26 cellular contexts compared by ENCODE assay signal in genomic region chr10:42929993-42930392, GRCh38.
DNase-seq lines count a peak whose midpoint lies in the region; ATAC-seq and TF ChIP-seq lines count a peak whose summit lies in the region.
"Had no signal": no experiment of that assay in that cellular context is flagged by ENCODE, and none has a peak within 500 bp of the region (broad histone marks: within the 10 kb centered on the region; RNA-seq: fewer than 3 reads in every experiment).

No MANE protein-coding gene starts in this region.

- intact Hi-C loops in spleen (cut with DNase I; ENCODE audit: low total_unique reads), result no loop called here

- peaks cover 5 to 22% (median 16%) of the 10 kb centered on the region in 6 donors for H3K4me1 ChIP-seq in spleen
- H3K4me1 ChIP-seq: A549, Caco-2, HAP-1, SJSA1 had no signal

- no peak for ATAC-seq in GM19328 (IDR thresholded peaks at IDR 0.05; ENCODE audit: unreplicated experiment)
- ATAC-seq: A549, PC-3 had no signal

- WGBS in spleen, 5 donors, result 86 to 94% (median 91%) methylated on average over 8 of the region's 8 CpGs

- TF ChIP-seq CTCF in spleen (IDR thresholded peaks at IDR 0.05 in 8 of 11, conservative IDR thresholded peaks at IDR 0.05 in 3 of 11), result no peak

- no peak overlapping the region for H3K4me3 ChIP-seq in H7 (ENCODE audit: insufficient read depth, low read depth, low read length)
- H3K4me3 ChIP-seq in spleen, result no peak overlapping the region
- H3K4me3 ChIP-seq: A549; BLaER1 treated with 17β-estradiol and CSF1 and Interleukin-3, amounts not matched to agents 10 nM and 100 nM; HAP-1; SJSA1 had no signal

- no peaks in the 10 kb centered on the region for H3K36me3 ChIP-seq in H7 (replicated peaks; ENCODE audit: control insufficient read depth, insufficient read depth, low read length)
- no peaks in the 10 kb centered on the region for H3K36me3 ChIP-seq in spleen
- H3K36me3 ChIP-seq: BLaER1 treated with 17β-estradiol and CSF1 and Interleukin-3, amounts not matched to agents 10 nM and 100 nM; HAP-1; SJSA1 had no signal

- TF ChIP-seq POLR2A in spleen (IDR thresholded peaks at IDR 0.05), result no peak

- no peaks in the 10 kb centered on the region for H3K9me3 ChIP-seq in spleen
- H3K9me3 ChIP-seq: A549, Caco-2, HAP-1, SJSA1 had no signal

- peaks cover 27% of the 10 kb centered on the region for H3K27me3 ChIP-seq in H7 (ENCODE audit: control insufficient read depth, insufficient read depth, low read length)
- peaks cover 0 to 68% (median 29%) of the 10 kb centered on the region in 7 donors for H3K27me3 ChIP-seq in spleen (replicated peaks in 1 of 7)

- DNase-seq in DMS53 (lab: John Stamatoyannopoulos, UW), result peak; percentile 80
- DNase-seq in H7, result peak; percentile 8
- DNase-seq in SHP77 treated with DMSO at 0.1 percent for 48 hours (lab: John Stamatoyannopoulos, UW), result peak; percentile 96
- DNase-seq in spleen, result peak; percentile 56
- DNase-seq in stimulated activated CD4-positive, alpha-beta T cell treated with anti-CD3 and anti-CD28 coated beads, Interleukin-2, amount 100 ng/mL, for 48 hours, result no peak
- no peak for DNase-seq in caudate nucleus (lab: John Stamatoyannopoulos, UW)
- DNase-seq: AML-193; Caco-2; CD4-positive, alpha-beta T cell; DMS79 treated with DMSO at 0.1 percent for 48 hours; GF-D8; HFFc6; NCI-H1092; NCI-H1417 treated with DMSO at 0.1 percent for 48 hours; NCI-H187 treated with DMSO at 0.1 percent for 48 hours; NCI-H2171 treated with DMSO at 0.1 percent for 48 hours; NCI-H345; NCI-H510A treated with DMSO at 0.1 percent for 48 hours; PC-3; T-helper 1 cell had no signal

- H3K27ac ChIP-seq in spleen (no peak overlapping the region), caudate nucleus (ENCODE audit: low read depth, low read length) (no peak overlapping the region)
- H3K27ac ChIP-seq: A549; BLaER1 treated with 17β-estradiol and CSF1 and Interleukin-3, amounts not matched to agents 10 nM and 100 nM; KMS-11; SJSA1 had no signal

Comparison
In these comparisons a context has a peak if more than half of its experiments do, and no peak if none do; other contexts are left out.
1. DNase-seq: peak in DMS53 (single experiment), H7 (single experiment), SHP77 treated with DMSO at 0.1 percent for 48 hours (single experiment) and spleen (single experiment); none in stimulated activated CD4-positive, alpha-beta T cell treated with anti-CD3 and anti-CD28 coated beads, Interleukin-2, amount 100 ng/mL, for 48 hours (0 of 2) and caudate nucleus (0 of 61).